Comparison of ENCODE assay signal across 8 cellular contexts in the genomic region with DNA sequence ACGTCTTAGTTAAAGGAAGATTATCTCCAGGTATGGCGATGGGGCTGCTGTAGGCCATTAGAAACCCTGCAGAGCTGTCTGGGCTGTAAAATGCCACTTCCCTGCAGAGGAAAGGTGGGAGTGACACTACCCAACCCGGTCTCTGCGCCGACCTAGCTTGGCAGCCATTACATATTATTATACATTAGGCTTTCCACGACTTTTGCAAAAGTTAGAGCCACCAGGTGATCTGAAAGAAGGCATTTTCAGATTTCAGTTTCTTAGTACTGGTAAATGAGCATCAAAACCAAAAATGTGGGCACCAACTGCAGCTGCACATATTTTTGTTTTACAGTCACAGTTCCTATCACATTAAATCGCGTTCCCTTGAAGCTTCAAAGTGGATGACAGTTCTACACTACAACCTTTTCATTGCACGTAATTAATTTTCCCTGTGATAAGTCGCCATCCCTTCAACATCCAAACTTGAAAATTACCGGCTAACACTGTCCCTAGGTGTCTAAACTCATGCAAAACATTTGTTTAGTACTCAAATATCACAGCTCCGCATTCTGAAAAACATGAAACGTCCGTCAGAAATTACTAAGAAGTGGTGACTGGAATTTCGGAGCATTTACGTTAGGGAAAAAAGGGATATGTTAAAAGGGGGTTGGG.
DNase-seq lines count a peak whose midpoint lies in the region; ATAC-seq, FAIRE-seq and TF ChIP-seq lines count a peak whose summit lies in the region.

No MANE protein-coding gene starts in this region.

- WGBS in esophagus squamous epithelium, 2 donors: 49% methylated on average over 13 to 16 of the region's 16 CpGs

- intact Hi-C loops in esophagus squamous epithelium (cut with DNase I): no loop called here

- H3K36me3 Mint-ChIP-seq in stimulated activated effector memory CD8-positive, alpha-beta T cell treated with anti-CD3 and anti-CD28 coated beads, Interleukin-12 subunit alpha, Interleukin-12 subunit beta, amount 100 ng/mL, for 72 hours: peaks cover 8% of the 10 kb centered on the region

- H3K27ac Mint-ChIP-seq in stimulated activated effector memory CD8-positive, alpha-beta T cell treated with anti-CD3 and anti-CD28 coated beads, Interleukin-12 subunit alpha, Interleukin-12 subunit beta, amount 100 ng/mL, for 72 hours: peak overlapping the region; percentile 93

- ATAC-seq in stimulated activated effector memory CD8-positive, alpha-beta T cell treated with anti-CD3 and anti-CD28 coated beads, Interleukin-12 subunit alpha, Interleukin-12 subunit beta, amount 100 ng/mL, for 72 hours: no peak

- H3K4me1 ChIP-seq in esophagus squamous epithelium: peaks cover 19 to 60% (median 44%) of the 10 kb centered on the region in 3 donors

- DNase-seq in NCI-H510A treated with DMSO at 0.1 percent for 48 hours (lab: John Stamatoyannopoulos, UW): peak; percentile 54
- DNase-seq in NCI-H510A (lab: John Stamatoyannopoulos, UW): no peak
- peak; percentile 15 for DNase-seq in RPMI7951 (ENCODE audit: low read depth)
- no peak for DNase-seq in esophagus squamous epithelium (lab: John Stamatoyannopoulos, UW)
- no peak for DNase-seq in stimulated activated effector memory CD8-positive, alpha-beta T cell treated with anti-CD3 and anti-CD28 coated beads, Interleukin-12 subunit alpha, Interleukin-12 subunit beta, amount 100 ng/mL, for 72 hours (ENCODE audit: low spot score in 2 of 2)
- no peak for DNase-seq in HTR-8/SVneo (ENCODE audit: insufficient read length, low spot score)
- no peak for DNase-seq in NOMO-1 treated with dmso at 0.1 percent for 144 hours (lab: John Stamatoyannopoulos, UW; ENCODE audit: unreplicated experiment)
- no peak for DNase-seq in GM03348 (ENCODE audit: low spot score)

- H3K4me3 ChIP-seq in esophagus squamous epithelium: peak overlapping the region in 3 of 4 donors; percentile 42 to 62 (median 45)

- no peak for TF ChIP-seq CTCF in esophagus squamous epithelium (IDR thresholded peaks at IDR 0.05)

- H3K27ac ChIP-seq in esophagus squamous epithelium: peak overlapping the region; percentile 88 to 94 (median 92)

- peaks cover 47% of the 10 kb centered on the region for H3K4me1 Mint-ChIP-seq in stimulated activated effector memory CD8-positive, alpha-beta T cell treated with anti-CD3 and anti-CD28 coated beads, Interleukin-12 subunit alpha, Interleukin-12 subunit beta, amount 100 ng/mL, for 72 hours

- no peaks in the 10 kb centered on the region for H3K9me3 Mint-ChIP-seq in stimulated activated effector memory CD8-positive, alpha-beta T cell treated with anti-CD3 and anti-CD28 coated beads, Interleukin-12 subunit alpha, Interleukin-12 subunit beta, amount 100 ng/mL, for 72 hours

- FAIRE-seq in HTR-8/SVneo (lab: Jason Lieb, UNC): no peak

- peak overlapping the region; percentile 76 for H3K4me3 Mint-ChIP-seq in stimulated activated effector memory CD8-positive, alpha-beta T cell treated with anti-CD3 and anti-CD28 coated beads, Interleukin-12 subunit alpha, Interleukin-12 subunit beta, amount 100 ng/mL, for 72 hours

- no peaks in the 10 kb centered on the region for H3K27me3 ChIP-seq in esophagus squamous epithelium

- TF ChIP-seq POLR2A in esophagus squamous epithelium (IDR thresholded peaks at IDR 0.05): no peak

- no peaks in the 10 kb centered on the region for H3K9me3 ChIP-seq in esophagus squamous epithelium

- no peaks in the 10 kb centered on the region for H3K36me3 ChIP-seq in esophagus squamous epithelium

Comparison
In these comparisons a context has a peak if more than half of its experiments do, and no peak if none do; other contexts are left out.
1. DNase-seq: peak in NCI-H510A treated with DMSO at 0.1 percent for 48 hours (single experiment) and RPMI7951 (single experiment); none in NCI-H510A (single experiment), esophagus squamous epithelium (single experiment), stimulated activated effector memory CD8-positive, alpha-beta T cell treated with anti-CD3 and anti-CD28 coated beads, Interleukin-12 subunit alpha, Interleukin-12 subunit beta, amount 100 ng/mL, for 72 hours (0 of 2), HTR-8/SVneo (single experiment), NOMO-1 treated with dmso at 0.1 percent for 144 hours (single experiment) and GM03348 (single experiment).